ENCODE assay signal across 12 cellular contexts in the genomic region with DNA sequence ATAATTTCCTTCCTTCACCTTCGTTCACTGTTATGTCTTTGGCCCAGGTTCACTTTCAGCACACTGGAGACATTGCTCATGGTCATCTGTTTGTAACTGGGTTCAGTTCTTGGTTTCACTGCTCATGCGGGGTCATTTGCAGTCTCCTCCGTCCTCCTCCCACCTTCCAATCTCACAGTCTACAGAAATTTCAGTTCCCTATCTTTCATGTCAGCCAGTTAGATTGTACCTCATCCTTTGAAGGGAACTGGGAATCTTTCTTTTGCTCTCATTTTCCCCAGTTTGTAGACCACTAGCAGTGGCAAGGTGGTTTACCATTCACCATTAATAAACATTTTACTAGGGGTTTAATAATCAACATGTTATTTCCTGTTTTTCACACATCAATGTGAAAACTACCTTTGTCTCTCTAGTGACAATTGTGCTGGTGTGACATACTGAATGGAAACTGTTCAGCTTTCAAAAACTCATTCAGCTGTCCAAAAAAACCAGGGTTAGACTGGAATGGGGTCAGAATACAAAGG.
DNase-seq lines count a peak whose midpoint lies in the region; ATAC-seq and TF ChIP-seq lines count a peak whose summit lies in the region.
"Had no signal": no experiment of that assay in that cellular context is flagged by ENCODE, and none has a peak within 500 bp of the region (broad histone marks: within the 10 kb centered on the region; RNA-seq: fewer than 3 reads in every experiment).

No MANE protein-coding gene starts in this region.

- DNase-seq in activated naive CD4-positive, alpha-beta T cell treated with Interleukin-2 at 50 U/mL for 16 hours: no peak
- no peak for DNase-seq in NK-92 (lab: John Stamatoyannopoulos, UW; ENCODE audit: unreplicated experiment)
- DNase-seq in ascending aorta (ENCODE audit: low spot score in 2 of 2): no peak
- no peak for DNase-seq in upper lobe of left lung
- DNase-seq in amniotic stem cell (lab: John Stamatoyannopoulos, UW): no peak
- DNase-seq: cerebellar nuclear complex, glutamatergic neuron, KBM-7, OCI-M1 had no signal

- peak; percentile 78 for ATAC-seq in GM21825 (IDR thresholded peaks at IDR 0.05; ENCODE audit: unreplicated experiment)
- peak; percentile 62 for ATAC-seq in HG03457 (IDR thresholded peaks at IDR 0.05; ENCODE audit: unreplicated experiment)
- no peak for ATAC-seq in upper lobe of left lung (ENCODE audit: low FRiP score in 2 of 2)

- H3K27ac Mint-ChIP-seq in activated naive CD4-positive, alpha-beta T cell treated with anti-CD3 and anti-CD28 coated beads, Interleukin-2, amount 50 U/mL, for 24 hours: peak overlapping the region; percentile 92

- H3K4me1 ChIP-seq in ascending aorta (peaks cover 0 to 10% of the 10 kb centered on the region in 2 donors), upper lobe of left lung (peaks cover 7 to 32% (median 21%) of the 10 kb centered on the region in 4 donors)

- H3K27ac ChIP-seq in ascending aorta (no peak overlapping the region), upper lobe of left lung (no peak overlapping the region)

- H3K9me3 ChIP-seq in ascending aorta: no peaks in the 10 kb centered on the region
- H3K9me3 ChIP-seq in upper lobe of left lung: no peaks in the 10 kb centered on the region

- H3K27me3 Mint-ChIP-seq in activated naive CD4-positive, alpha-beta T cell treated with anti-CD3 and anti-CD28 coated beads, Interleukin-2, amount 50 U/mL, for 24 hours: no peaks in the 10 kb centered on the region

- H3K27me3 ChIP-seq in ascending aorta: no peaks in the 10 kb centered on the region
- H3K27me3 ChIP-seq in upper lobe of left lung: no peaks in the 10 kb centered on the region

- H3K9me3 Mint-ChIP-seq in activated naive CD4-positive, alpha-beta T cell treated with anti-CD3 and anti-CD28 coated beads, Interleukin-2, amount 50 U/mL, for 24 hours: no peaks in the 10 kb centered on the region

- no peak overlapping the region for H3K4me3 ChIP-seq in ascending aorta
- no peak overlapping the region for H3K4me3 ChIP-seq in upper lobe of left lung

- intact Hi-C loops in ascending aorta (cut with DNase I): no loop called here

- H3K4me1 Mint-ChIP-seq in activated naive CD4-positive, alpha-beta T cell treated with anti-CD3 and anti-CD28 coated beads, Interleukin-2, amount 50 U/mL, for 24 hours: peaks cover 91% of the 10 kb centered on the region

- H3K36me3 ChIP-seq in ascending aorta (no peaks in the 10 kb centered on the region), upper lobe of left lung (no peaks in the 10 kb centered on the region)

- H3K4me3 Mint-ChIP-seq in activated naive CD4-positive, alpha-beta T cell treated with anti-CD3 and anti-CD28 coated beads, Interleukin-2, amount 50 U/mL, for 24 hours: peak overlapping the region; percentile 42

- no peak for TF ChIP-seq POLR2A in upper lobe of left lung (IDR thresholded peaks at IDR 0.05)

- peaks cover 2% of the 10 kb centered on the region for H3K36me3 Mint-ChIP-seq in activated naive CD4-positive, alpha-beta T cell treated with anti-CD3 and anti-CD28 coated beads, Interleukin-2, amount 50 U/mL, for 24 hours

- no peak for TF ChIP-seq EP300 in upper lobe of left lung (IDR thresholded peaks at IDR 0.05)

- 77 to 84% methylated on average over 3 of the region's 3 CpGs for WGBS in upper lobe of left lung, 2 donors

- TF ChIP-seq CTCF in ascending aorta (IDR thresholded peaks at IDR 0.05) (no peak), upper lobe of left lung (IDR thresholded peaks at IDR 0.05) (no peak)

Comparison
In these comparisons a context has a peak if more than half of its experiments do, and no peak if none do; other contexts are left out.
1. ATAC-seq: peak in GM21825 (single experiment) and HG03457 (single experiment); none in upper lobe of left lung (0 of 2).